9 cellular contexts compared by ENCODE assay signal in the genomic region with DNA sequence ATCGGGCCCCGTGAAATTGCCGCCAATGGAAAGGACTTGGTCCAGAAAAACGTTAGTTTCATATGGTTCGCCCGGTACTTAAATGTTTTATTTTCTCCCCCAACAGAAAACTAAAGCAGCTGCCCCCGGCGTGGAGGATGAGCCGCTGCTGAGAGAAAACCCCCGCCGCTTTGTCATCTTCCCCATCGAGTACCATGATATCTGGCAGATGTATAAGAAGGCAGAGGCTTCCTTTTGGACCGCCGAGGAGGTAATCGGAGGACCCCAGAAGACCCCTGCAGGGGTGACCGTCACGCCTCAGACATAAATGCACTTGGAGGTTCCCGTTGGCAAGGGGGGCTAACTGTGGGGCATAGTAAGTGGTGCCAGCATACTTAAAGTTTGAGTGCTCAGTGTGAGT. TPM values are rescaled to one million over a fixed set of nuclear protein-coding genes. Genes with fewer than 3 reads are reported as not detected.
A peak's percentile ranks its signal among the peaks of the same experiment; 100 is the strongest.
DNase-seq lines count a peak whose midpoint lies in the region; ATAC-seq, FAIRE-seq and TF ChIP-seq lines count a peak whose summit lies in the region.
"Had no signal": no experiment of that assay in that cellular context is flagged by ENCODE, and none has a peak within 500 bp of the region (broad histone marks: within the 10 kb centered on the region; RNA-seq: fewer than 3 reads in every experiment).

No MANE protein-coding gene starts in this region.

- peak overlapping the region in 1 of 6 donors; percentile 41 for H3K27ac Mint-ChIP-seq in naive B cell

- H3K27ac ChIP-seq in mammary epithelial cell (ENCODE audit: insufficient read depth, low read depth, low read length), result peak overlapping the region; percentile 66

- no peaks in the 10 kb centered on the region for H4K20me1 ChIP-seq in mammary epithelial cell (ENCODE audit: insufficient read depth, low read length)

- intact Hi-C loops in mammary epithelial cell (cut with micrococcal nuclease), result loop anchor here (2.0 to 5.0 kb wide), 2 partner anchors 14 to 321 kb away; no protein-coding TSS in a partner anchor

- CTCF ChIA-PET in mammary epithelial cell (lab: Charles Lee; ENCODE audit: low non-redundant PET), result interaction anchor here (0.7 kb wide), 1 partner anchor 310 kb away, joined by 10 read pairs; no protein-coding TSS in a partner anchor

- peaks cover 58% of the 10 kb centered on the region for H3K79me2 ChIP-seq in mammary epithelial cell (ENCODE audit: insufficient read depth, low read length)

- no peak for FAIRE-seq in frontal cortex (lab: Jason Lieb, UNC)

- peak overlapping the region; percentile 88 for H3K9ac ChIP-seq in mammary epithelial cell (ENCODE audit: insufficient read depth, low read length)

- H3K4me3 Mint-ChIP-seq in naive B cell, result peak overlapping the region; percentile 56 to 90 (median 82)

- H3K4me1 Mint-ChIP-seq in naive B cell, result peaks cover 14 to 32% (median 22%) of the 10 kb centered on the region in 3 donors

- no peaks in the 10 kb centered on the region for H3K9me3 ChIP-seq in mammary epithelial cell (replicated peaks; ENCODE audit: insufficient read depth, low read length)

- peak overlapping the region; percentile 72 for H2AFZ ChIP-seq in mammary epithelial cell (ENCODE audit: low read depth, low read length)

- WGBS in mammary epithelial cell (ENCODE audit: low coverage, missing lambda C conversion rate), result under 1% methylated on average over 14 of the region's 18 CpGs

- peak overlapping the region; percentile 98 for H3K4me2 ChIP-seq in mammary epithelial cell (ENCODE audit: insufficient read depth, low read depth, low read length)

- H3K36me3 Mint-ChIP-seq in naive B cell, result no peaks in the 10 kb centered on the region

- no peaks in the 10 kb centered on the region for H3K9me3 Mint-ChIP-seq in naive B cell

- BruUV-seq in mammary epithelial cell (replicated peaks; lab: Mats Ljungman, UMichigan), result TSS peak; percentile 31

- peak; percentile 4 for DNase-seq in CD1c-positive myeloid dendritic cell (ENCODE audit: extremely low spot score)
- DNase-seq in LNCaP clone FGC (ENCODE audit: low read depth), result no peak
- DNase-seq in mammary epithelial cell, result no peak
- DNase-seq in naive B cell, result no peak
- DNase-seq in NCI-H1436 treated with DMSO at 0.1 percent for 48 hours (lab: John Stamatoyannopoulos, UW), result no peak
- no peak for DNase-seq in NCI-H510A treated with DMSO at 0.1 percent for 48 hours (lab: John Stamatoyannopoulos, UW)
- DNase-seq in frontal cortex (ENCODE audit: low spot score in 2 of 2), result no peak
- no peak for DNase-seq in NCI-H446 treated with DMSO at 0.1 percent for 48 hours (lab: John Stamatoyannopoulos, UW)

- in situ Hi-C loops in mammary epithelial cell (cut with MboI; ENCODE audit: low sequenced_read_pairs in 2 of 2), result loop anchor here (5.0 to 10.0 kb wide), 2 partner anchors 182 to 284 kb away; partner anchors contain the start of gene HPCAL1 (in 1 of the 2)

- H3K27me3 ChIP-seq in mammary epithelial cell (ENCODE audit: insufficient read depth, low read length), result no peaks in the 10 kb centered on the region

- dilution Hi-C loops in mammary epithelial cell (cut with HindIII; ENCODE audit: low sequenced_read_pairs), result loop anchor here (10.0 kb wide), 1 partner anchor 542 kb away; no protein-coding TSS in a partner anchor

- H3K4me3 ChIP-seq in LNCaP clone FGC (ENCODE audit: low read depth, low read length) (peak overlapping the region; percentile 68), mammary epithelial cell (replicated peaks in 1 of 3; ENCODE audit: insufficient read depth in 1 of 3, low read depth in 2 of 3, low read length in 3 of 3) (peak overlapping the region; percentile 43 to 93 (median 88))
- H3K4me3 ChIP-seq: lung had no signal

- H3K36me3 ChIP-seq in mammary epithelial cell (ENCODE audit: insufficient read depth, low read length), result peaks cover 23% of the 10 kb centered on the region

- peaks cover 8 to 16% (median 16%) of the 10 kb centered on the region in 3 donors for H3K27me3 Mint-ChIP-seq in naive B cell

- no peak for ATAC-seq in naive B cell (ENCODE audit: low read depth in 2 of 2)

- H3K4me1 ChIP-seq in mammary epithelial cell (ENCODE audit: insufficient read depth, low read length), result peaks cover 35% of the 10 kb centered on the region

- TF ChIP-seq CTCF in LNCaP clone FGC (IDR thresholded peaks at IDR 0.05; ENCODE audit: control insufficient read depth, extremely low read depth, insufficient read depth) (no peak), mammary epithelial cell (conservative IDR thresholded peaks at IDR 0.05 in 1 of 2, IDR thresholded peaks at IDR 0.05 in 1 of 2; ENCODE audit: extremely low read depth in 1 of 2, insufficient read depth in 1 of 2, low read depth in 1 of 2, low read length in 2 of 2) (no peak)

RNA-seq across cellular contexts. Expression of gene RRM2, which starts 0.7 kb away (rescaled TPM):
- total RNA-seq in mammary epithelial cell (100 to 1,000 TPM in 1 of 2 donors, 1 to 10 TPM in 1; 4.0 to 103 TPM), frontal cortex (4.1 TPM)
- polyA plus RNA-seq in mammary epithelial cell (79.1 TPM), naive B cell (ENCODE audit: low read depth in 6 of 6) (under 1 TPM in 2 of 6 donors, not detected in 4; 0.15 to 0.24 TPM)
- 173 TPM for polyA minus RNA-seq in mammary epithelial cell

RNA-seq across cellular contexts. Expression of gene CYS1, which starts 43.1 kb away (rescaled TPM):
- total RNA-seq in mammary epithelial cell (1 to 10 TPM in 1 of 2 donors, under 1 TPM in 1; 0.73 to 3.5 TPM), frontal cortex (0.82 TPM)
- polyA plus RNA-seq in mammary epithelial cell (0.26 TPM), naive B cell (ENCODE audit: low read depth in 6 of 6) (not detected)
- not detected for polyA minus RNA-seq in mammary epithelial cell
